ENCODE assay signal across 1 cellular context in genomic region chr10:130954326-130954905, GRCh38.
TF ChIP-seq lines count a peak whose summit lies in the region.

No MANE protein-coding gene starts in this region.

TF ChIP-seq in H1, 55 proteins besides CTCF, POLR2A, EP300 and RAD21 (continued from another document):
- TF ChIP-seq CTBP2 (IDR thresholded peaks at IDR 0.05; ENCODE audit: borderline replicate concordance, insufficient read depth, insufficient read length, low read length) = no peak
- no peak for TF ChIP-seq EZH2 (IDR thresholded peaks at IDR 0.05; ENCODE audit: low read depth, low read length, severe bottlenecking)
- TF ChIP-seq TCF12 (IDR thresholded peaks at IDR 0.05; ENCODE audit: low read depth, low read length) = no peak
- TF ChIP-seq JUN (IDR thresholded peaks at IDR 0.05; ENCODE audit: low read depth, low read length) = no peak
- TF ChIP-seq SP2 (IDR thresholded peaks at IDR 0.05; ENCODE audit: low read length) = no peak
- TF ChIP-seq FOSL1 (IDR thresholded peaks at IDR 0.05; ENCODE audit: insufficient read depth, low read depth, low read length) = no peak
- TF ChIP-seq RNF2 (IDR thresholded peaks at IDR 0.05; ENCODE audit: borderline replicate concordance, low read depth, low read length, missing control alignments, poor library complexity, severe bottlenecking) = no peak
